In genomic region chr12:107379852-107380567, GRCh38 we compare ENCODE assay signal across 1 cellular context.
TF ChIP-seq lines count a peak whose summit lies in the region.

No MANE protein-coding gene starts in this region.

TF ChIP-seq in HepG2, 621 proteins besides CTCF, POLR2A, EP300 and RAD21 (continued from another document):
- TF ChIP-seq, protein P1, sequence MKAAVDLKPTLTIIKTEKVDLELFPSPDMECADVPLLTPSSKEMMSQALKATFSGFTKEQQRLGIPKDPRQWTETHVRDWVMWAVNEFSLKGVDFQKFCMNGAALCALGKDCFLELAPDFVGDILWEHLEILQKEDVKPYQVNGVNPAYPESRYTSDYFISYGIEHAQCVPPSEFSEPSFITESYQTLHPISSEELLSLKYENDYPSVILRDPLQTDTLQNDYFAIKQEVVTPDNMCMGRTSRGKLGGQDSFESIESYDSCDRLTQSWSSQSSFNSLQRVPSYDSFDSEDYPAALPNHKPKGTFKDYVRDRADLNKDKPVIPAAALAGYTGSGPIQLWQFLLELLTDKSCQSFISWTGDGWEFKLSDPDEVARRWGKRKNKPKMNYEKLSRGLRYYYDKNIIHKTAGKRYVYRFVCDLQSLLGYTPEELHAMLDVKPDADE (CRISPR knock-in tag; IDR thresholded peaks at IDR 0.05) = no peak
- TF ChIP-seq HIVEP1 (CRISPR knock-in tag; IDR thresholded peaks at IDR 0.05) (no peak), SP1 (IDR thresholded peaks at IDR 0.05) (no peak), SP1 (CRISPR knock-in tag; IDR thresholded peaks at IDR 0.05) (peak; percentile 17; the same call in 1 of the 2 replicates), ZNF484 (CRISPR knock-in tag; IDR thresholded peaks at IDR 0.05; ENCODE audit: borderline replicate concordance, low read depth) (no peak), ARID4A (CRISPR knock-in tag; IDR thresholded peaks at IDR 0.05; ENCODE audit: borderline replicate concordance) (peak; percentile 21; the same call in 1 of the 2 replicates), TBP (CRISPR knock-in tag; IDR thresholded peaks at IDR 0.05) (no peak), ARHGAP35 (CRISPR knock-in tag; IDR thresholded peaks at IDR 0.05; ENCODE audit: borderline replicate concordance) (no peak), HDAC1 (CRISPR knock-in tag; IDR thresholded peaks at IDR 0.05) (0 out of 2 replicates have a peak, but pooled peaks have one; percentile 26), ZNF432 (CRISPR knock-in tag; IDR thresholded peaks at IDR 0.05; ENCODE audit: borderline replicate concordance) (no peak), SCMH1 (CRISPR knock-in tag; IDR thresholded peaks at IDR 0.05; ENCODE audit: borderline replicate concordance) (no peak), SOX5 (CRISPR knock-in tag; IDR thresholded peaks at IDR 0.05; ENCODE audit: borderline replicate concordance) (peak; percentile 80; the same call in 1 of the 2 replicates), POLR2AphosphoS2 (IDR thresholded peaks at IDR 0.05; ENCODE audit: low read depth, low read length) (no peak), TEAD3 (CRISPR knock-in tag; optimal IDR thresholded peaks at IDR 0.05; ENCODE audit: borderline replicate concordance) (peak; percentile 57), HHEX (CRISPR knock-in tag; IDR thresholded peaks at IDR 0.05) (no peak), ZFP62 (CRISPR knock-in tag; IDR thresholded peaks at IDR 0.05) (no peak), ZNF790 (CRISPR knock-in tag; IDR thresholded peaks at IDR 0.05; ENCODE audit: borderline replicate concordance) (no peak), NFKBIZ (CRISPR knock-in tag; IDR thresholded peaks at IDR 0.05) (no peak), ZNF850 (CRISPR knock-in tag; conservative IDR thresholded peaks at IDR 0.05) (no peak), NFIC (IDR thresholded peaks at IDR 0.05; ENCODE audit: low read length) (peak; percentile 60; the same call in 1 of the 2 replicates), ZFP36L2 (CRISPR knock-in tag; IDR thresholded peaks at IDR 0.05) (no peak), NFIB (CRISPR knock-in tag; IDR thresholded peaks at IDR 0.05; ENCODE audit: borderline replicate concordance) (no peak), FOXP1 (IDR thresholded peaks at IDR 0.05) (no peak), FOXP1 (CRISPR knock-in tag; IDR thresholded peaks at IDR 0.05) (peak; percentile 80; the same call in 1 of the 2 replicates), ZBTB25 (CRISPR knock-in tag; IDR thresholded peaks at IDR 0.05) (no peak), NONO (IDR thresholded peaks at IDR 0.05) (no peak), NONO (CRISPR knock-in tag; conservative IDR thresholded peaks at IDR 0.05) (no peak), ZNF891 (CRISPR knock-in tag; IDR thresholded peaks at IDR 0.05) (no peak), MYNN (CRISPR knock-in tag; IDR thresholded peaks at IDR 0.05; ENCODE audit: low read depth) (no peak), MYC (CRISPR knock-in tag; IDR thresholded peaks at IDR 0.05; ENCODE audit: borderline replicate concordance) (no peak), HOXA5 (CRISPR knock-in tag; IDR thresholded peaks at IDR 0.05) (no peak), CCDC6 (CRISPR knock-in tag; IDR thresholded peaks at IDR 0.05) (no peak), FOXA3 (CRISPR knock-in tag; IDR thresholded peaks at IDR 0.05) (peak; percentile 59; the same call in 1 of the 2 replicates), ZNF75D (CRISPR knock-in tag; IDR thresholded peaks at IDR 0.05; ENCODE audit: borderline replicate concordance) (no peak), PAXIP1 (CRISPR knock-in tag; conservative IDR thresholded peaks at IDR 0.05) (peak; percentile 53; the same call in 1 of the 2 replicates), U2AF1 (optimal IDR thresholded peaks at IDR 0.05; ENCODE audit: low read depth, low read length) (no peak)
- TF ChIP-seq, protein P2, sequence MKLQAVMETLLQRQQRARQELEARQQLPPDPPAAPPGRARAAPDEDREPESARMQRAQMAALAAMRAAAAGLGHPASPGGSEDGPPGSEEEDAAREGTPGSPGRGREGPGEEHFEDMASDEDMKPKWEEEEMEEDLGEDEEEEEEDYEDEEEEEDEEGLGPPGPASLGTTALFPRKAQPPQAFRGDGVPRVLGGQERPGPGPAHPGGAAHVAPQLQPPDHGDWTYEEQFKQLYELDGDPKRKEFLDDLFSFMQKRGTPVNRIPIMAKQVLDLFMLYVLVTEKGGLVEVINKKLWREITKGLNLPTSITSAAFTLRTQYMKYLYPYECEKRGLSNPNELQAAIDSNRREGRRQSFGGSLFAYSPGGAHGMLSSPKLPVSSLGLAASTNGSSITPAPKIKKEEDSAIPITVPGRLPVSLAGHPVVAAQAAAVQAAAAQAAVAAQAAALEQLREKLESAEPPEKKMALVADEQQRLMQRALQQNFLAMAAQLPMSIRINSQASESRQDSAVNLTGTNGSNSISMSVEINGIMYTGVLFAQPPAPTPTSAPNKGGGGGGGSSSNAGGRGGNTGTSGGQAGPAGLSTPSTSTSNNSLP (IDR thresholded peaks at IDR 0.05; ENCODE audit: low read depth, low read length) = peak; percentile 8; the same call in 1 of the 2 replicates
- TF ChIP-seq, protein P3, sequence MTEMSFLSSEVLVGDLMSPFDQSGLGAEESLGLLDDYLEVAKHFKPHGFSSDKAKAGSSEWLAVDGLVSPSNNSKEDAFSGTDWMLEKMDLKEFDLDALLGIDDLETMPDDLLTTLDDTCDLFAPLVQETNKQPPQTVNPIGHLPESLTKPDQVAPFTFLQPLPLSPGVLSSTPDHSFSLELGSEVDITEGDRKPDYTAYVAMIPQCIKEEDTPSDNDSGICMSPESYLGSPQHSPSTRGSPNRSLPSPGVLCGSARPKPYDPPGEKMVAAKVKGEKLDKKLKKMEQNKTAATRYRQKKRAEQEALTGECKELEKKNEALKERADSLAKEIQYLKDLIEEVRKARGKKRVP (CRISPR knock-in tag; IDR thresholded peaks at IDR 0.05) = no peak
- TF ChIP-seq, protein P4, sequence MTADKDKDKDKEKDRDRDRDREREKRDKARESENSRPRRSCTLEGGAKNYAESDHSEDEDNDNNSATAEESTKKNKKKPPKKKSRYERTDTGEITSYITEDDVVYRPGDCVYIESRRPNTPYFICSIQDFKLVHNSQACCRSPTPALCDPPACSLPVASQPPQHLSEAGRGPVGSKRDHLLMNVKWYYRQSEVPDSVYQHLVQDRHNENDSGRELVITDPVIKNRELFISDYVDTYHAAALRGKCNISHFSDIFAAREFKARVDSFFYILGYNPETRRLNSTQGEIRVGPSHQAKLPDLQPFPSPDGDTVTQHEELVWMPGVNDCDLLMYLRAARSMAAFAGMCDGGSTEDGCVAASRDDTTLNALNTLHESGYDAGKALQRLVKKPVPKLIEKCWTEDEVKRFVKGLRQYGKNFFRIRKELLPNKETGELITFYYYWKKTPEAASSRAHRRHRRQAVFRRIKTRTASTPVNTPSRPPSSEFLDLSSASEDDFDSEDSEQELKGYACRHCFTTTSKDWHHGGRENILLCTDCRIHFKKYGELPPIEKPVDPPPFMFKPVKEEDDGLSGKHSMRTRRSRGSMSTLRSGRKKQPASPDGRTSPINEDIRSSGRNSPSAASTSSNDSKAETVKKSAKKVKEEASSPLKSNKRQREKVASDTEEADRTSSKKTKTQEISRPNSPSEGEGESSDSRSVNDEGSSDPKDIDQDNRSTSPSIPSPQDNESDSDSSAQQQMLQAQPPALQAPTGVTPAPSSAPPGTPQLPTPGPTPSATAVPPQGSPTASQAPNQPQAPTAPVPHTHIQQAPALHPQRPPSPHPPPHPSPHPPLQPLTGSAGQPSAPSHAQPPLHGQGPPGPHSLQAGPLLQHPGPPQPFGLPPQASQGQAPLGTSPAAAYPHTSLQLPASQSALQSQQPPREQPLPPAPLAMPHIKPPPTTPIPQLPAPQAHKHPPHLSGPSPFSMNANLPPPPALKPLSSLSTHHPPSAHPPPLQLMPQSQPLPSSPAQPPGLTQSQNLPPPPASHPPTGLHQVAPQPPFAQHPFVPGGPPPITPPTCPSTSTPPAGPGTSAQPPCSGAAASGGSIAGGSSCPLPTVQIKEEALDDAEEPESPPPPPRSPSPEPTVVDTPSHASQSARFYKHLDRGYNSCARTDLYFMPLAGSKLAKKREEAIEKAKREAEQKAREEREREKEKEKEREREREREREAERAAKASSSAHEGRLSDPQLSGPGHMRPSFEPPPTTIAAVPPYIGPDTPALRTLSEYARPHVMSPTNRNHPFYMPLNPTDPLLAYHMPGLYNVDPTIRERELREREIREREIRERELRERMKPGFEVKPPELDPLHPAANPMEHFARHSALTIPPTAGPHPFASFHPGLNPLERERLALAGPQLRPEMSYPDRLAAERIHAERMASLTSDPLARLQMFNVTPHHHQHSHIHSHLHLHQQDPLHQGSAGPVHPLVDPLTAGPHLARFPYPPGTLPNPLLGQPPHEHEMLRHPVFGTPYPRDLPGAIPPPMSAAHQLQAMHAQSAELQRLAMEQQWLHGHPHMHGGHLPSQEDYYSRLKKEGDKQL (CRISPR knock-in tag; IDR thresholded peaks at IDR 0.05; ENCODE audit: low read depth) = peak; percentile 32; the same call in 1 of the 2 replicates
- TF ChIP-seq, protein P5, sequence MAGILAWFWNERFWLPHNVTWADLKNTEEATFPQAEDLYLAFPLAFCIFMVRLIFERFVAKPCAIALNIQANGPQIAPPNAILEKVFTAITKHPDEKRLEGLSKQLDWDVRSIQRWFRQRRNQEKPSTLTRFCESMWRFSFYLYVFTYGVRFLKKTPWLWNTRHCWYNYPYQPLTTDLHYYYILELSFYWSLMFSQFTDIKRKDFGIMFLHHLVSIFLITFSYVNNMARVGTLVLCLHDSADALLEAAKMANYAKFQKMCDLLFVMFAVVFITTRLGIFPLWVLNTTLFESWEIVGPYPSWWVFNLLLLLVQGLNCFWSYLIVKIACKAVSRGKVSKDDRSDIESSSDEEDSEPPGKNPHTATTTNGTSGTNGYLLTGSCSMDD (CRISPR knock-in tag; IDR thresholded peaks at IDR 0.05) = no peak
- TF ChIP-seq, protein P6, sequence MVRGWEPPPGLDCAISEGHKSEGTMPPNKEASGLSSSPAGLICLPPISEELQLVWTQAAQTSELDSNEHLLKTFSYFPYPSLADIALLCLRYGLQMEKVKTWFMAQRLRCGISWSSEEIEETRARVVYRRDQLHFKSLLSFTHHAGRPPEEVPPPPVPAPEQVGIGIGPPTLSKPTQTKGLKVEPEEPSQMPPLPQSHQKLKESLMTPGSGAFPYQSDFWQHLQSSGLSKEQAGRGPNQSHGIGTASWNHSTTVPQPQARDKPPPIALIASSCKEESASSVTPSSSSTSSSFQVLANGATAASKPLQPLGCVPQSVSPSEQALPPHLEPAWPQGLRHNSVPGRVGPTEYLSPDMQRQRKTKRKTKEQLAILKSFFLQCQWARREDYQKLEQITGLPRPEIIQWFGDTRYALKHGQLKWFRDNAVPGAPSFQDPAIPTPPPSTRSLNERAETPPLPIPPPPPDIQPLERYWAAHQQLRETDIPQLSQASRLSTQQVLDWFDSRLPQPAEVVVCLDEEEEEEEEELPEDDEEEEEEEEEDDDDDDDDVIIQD (CRISPR knock-in tag; IDR thresholded peaks at IDR 0.05; ENCODE audit: low read depth) = 0 out of 2 replicates have a peak, but pooled peaks have one; percentile 15
